11 cellular contexts compared by ENCODE assay signal in genomic region chr4:109649872-109650271, GRCh38. TPM values are rescaled to one million over a fixed set of nuclear protein-coding genes. Genes with fewer than 3 reads are reported as not detected.
A peak's percentile ranks its signal among the peaks of the same experiment; 100 is the strongest.
DNase-seq lines count a peak whose midpoint lies in the region; ATAC-seq, FAIRE-seq and TF ChIP-seq lines count a peak whose summit lies in the region.
"Had no signal": no experiment of that assay in that cellular context is flagged by ENCODE, and none has a peak within 500 bp of the region (broad histone marks: within the 10 kb centered on the region; RNA-seq: fewer than 3 reads in every experiment).

No MANE protein-coding gene starts in this region.

- peak; percentile 93 for ATAC-seq in GM18861 (IDR thresholded peaks at IDR 0.05; ENCODE audit: unreplicated experiment)
- ATAC-seq in GM21390 (IDR thresholded peaks at IDR 0.05; ENCODE audit: unreplicated experiment): peak; percentile 75
- peak; percentile 81 for ATAC-seq in HG03139 (IDR thresholded peaks at IDR 0.05; ENCODE audit: unreplicated experiment)
- ATAC-seq in GM12878: peak; percentile 93

- peak; percentile 56 for DNase-seq in GM12878 (ENCODE audit: low read depth, low spot score)
- no peak for DNase-seq in putamen (ENCODE audit: low spot score)
- DNase-seq in AG08395 (ENCODE audit: low spot score): no peak
- DNase-seq in WERI-Rb-1: no peak
- DNase-seq in DMS 273 treated with DMSO at 0.1 percent for 48 hours (lab: John Stamatoyannopoulos, UW): no peak
- DNase-seq: SIG-M5, small intestine, transverse colon had no signal

- RAD21 ChIA-PET in GM12878 (lab: Charles Lee; ENCODE audit: unreplicated experiment): no interaction called here

- no peaks in the 10 kb centered on the region for H4K20me1 ChIP-seq in GM12878 (ENCODE audit: control insufficient read depth, insufficient read depth)

- H3K36me3 ChIP-seq in GM12878 (ENCODE audit: control insufficient read depth in 2 of 2, insufficient read depth in 2 of 2, low read length in 1 of 2) (no peaks in the 10 kb centered on the region), WERI-Rb-1 (no peaks in the 10 kb centered on the region)
- H3K36me3 ChIP-seq: transverse colon had no signal

- TF ChIP-seq RAD21 in GM12878 (IDR thresholded peaks at IDR 0.05; ENCODE audit: insufficient read depth, low read depth, low read length): no peak

- SMC1A ChIA-PET in GM12878 (lab: Charles Lee; ENCODE audit: uncharacterized antibody, unreplicated experiment): interaction anchor here (0.8 kb wide), 1 partner anchor 88 kb away, joined by 3 read pairs; no protein-coding TSS in a partner anchor

- H3K4me2 ChIP-seq in GM12878 (ENCODE audit: control insufficient read depth, insufficient read depth): peak overlapping the region; percentile 50; the same call in 1 of the 2 replicates

- peaks cover 1% of the 10 kb centered on the region for H3K79me2 ChIP-seq in GM12878 (ENCODE audit: control insufficient read depth, insufficient read depth, low read length)

- no TSS peak for BruUV-seq in GM12878 (replicated peaks; lab: Mats Ljungman, UMichigan)

- peaks cover 28% of the 10 kb centered on the region for H3K4me1 ChIP-seq in GM12878 (ENCODE audit: control insufficient read depth, insufficient read depth, low read length)

- H3K27me3 ChIP-seq in GM12878 (replicated peaks in 1 of 2; ENCODE audit: control insufficient read depth in 2 of 2, insufficient read depth in 2 of 2, low read length in 1 of 2): no peaks in the 10 kb centered on the region
- H3K27me3 ChIP-seq in WERI-Rb-1 (ENCODE audit: insufficient read depth, low read depth, severe bottlenecking): no peaks in the 10 kb centered on the region
- H3K27me3 ChIP-seq: transverse colon had no signal

- peaks cover 6% of the 10 kb centered on the region; the same call in 2 of the 3 replicates for H3K9me3 ChIP-seq in GM12878 (replicated peaks; ENCODE audit: control insufficient read depth, insufficient read depth, low read length)
- H3K9me3 ChIP-seq in WERI-Rb-1 (ENCODE audit: severe bottlenecking): no peaks in the 10 kb centered on the region

- no peak for TF ChIP-seq EP300 in GM12878 (IDR thresholded peaks at IDR 0.05; ENCODE audit: borderline replicate concordance in 1 of 2, control insufficient read depth in 1 of 2, low read depth in 2 of 2, low read length in 2 of 2)

- TF ChIP-seq CTCF in GM12878 (IDR thresholded peaks at IDR 0.05 in 2 of 3, conservative IDR thresholded peaks at IDR 0.05 in 1 of 3; ENCODE audit: control insufficient read depth in 2 of 3, extremely low read depth in 1 of 3, insufficient read depth in 1 of 3, low read depth in 3 of 3, low read length in 3 of 3): no peak
- TF ChIP-seq CTCF in WERI-Rb-1 (IDR thresholded peaks at IDR 0.05; ENCODE audit: low read depth, low read length): no peak

- no peak for TF ChIP-seq POLR2A in GM12878 (IDR thresholded peaks at IDR 0.05; ENCODE audit: low read depth, low read length)

- H3K4me3 ChIP-seq in GM12878 (peak overlapping the region; percentile 13; the same call in 1 of the 2 replicates), WERI-Rb-1 (ENCODE audit: low read depth, low read length) (no peak overlapping the region)
- H3K4me3 ChIP-seq: transverse colon had no signal

- peak overlapping the region; percentile 58 for H3K27ac ChIP-seq in GM12878 (ENCODE audit: control insufficient read depth, insufficient read depth)
- H3K27ac ChIP-seq in WERI-Rb-1: no peak overlapping the region

- CTCF ChIA-PET in GM12878 (lab: Yijun Ruan, JAX): no interaction called here

- intact Hi-C loops in GM12878 (cut with micrococcal nuclease; ENCODE audit: unreplicated experiment): loop anchor here (2.0 to 5.0 kb wide), 3 partner anchors 89 to 228 kb away; partner anchors contain the start of gene MCUB

- WGBS in GM12878 (ENCODE audit: insufficient coverage, insufficient replicate concordance, low lambda C conversion rate, missing lambda C conversion rate): 12% methylated on average over 1 of the region's 1 CpG

- H2AFZ ChIP-seq in GM12878 (ENCODE audit: control insufficient read depth, low read depth, low read length): 0 out of 2 replicates have a peak overlapping the region, but pooled peaks have one; percentile 18

- POLR2A ChIA-PET in GM12878 (lab: Charles Lee): no interaction called here

- FAIRE-seq in GM12878 (lab: Jason Lieb, UNC): peak; percentile 84

- no peak overlapping the region for H3K9ac ChIP-seq in GM12878 (ENCODE audit: control insufficient read depth, insufficient read depth, low read length)

- in situ Hi-C loops in GM12878 (cut with MboI): no loop called here

TF ChIP-seq in GM12878, 131 proteins besides CTCF, POLR2A, EP300 and RAD21 (continues in another document):
- TF ChIP-seq JUNB (IDR thresholded peaks at IDR 0.05): peak; percentile 78
- TF ChIP-seq MLLT1 (IDR thresholded peaks at IDR 0.05): no peak
- TF ChIP-seq ATF7 (IDR thresholded peaks at IDR 0.05; ENCODE audit: low read depth): peak; percentile 81
- 0 out of 2 replicates have a peak, but pooled peaks have one; percentile 58 for TF ChIP-seq MEF2A (IDR thresholded peaks at IDR 0.05; ENCODE audit: insufficient read depth, low read depth, low read length)
- TF ChIP-seq ZNF687 (IDR thresholded peaks at IDR 0.05): no peak
- no peak for TF ChIP-seq CHD2 (IDR thresholded peaks at IDR 0.05; ENCODE audit: borderline replicate concordance, low read depth, low read length)
- no peak for TF ChIP-seq MTA3 (IDR thresholded peaks at IDR 0.05; ENCODE audit: borderline replicate concordance, low read length)
- TF ChIP-seq PAX5 (IDR thresholded peaks at IDR 0.05; ENCODE audit: borderline replicate concordance, low read depth, low read length): no peak
- TF ChIP-seq ESRRA (IDR thresholded peaks at IDR 0.05; ENCODE audit: low read length): no peak
- TF ChIP-seq TARDBP (IDR thresholded peaks at IDR 0.05; ENCODE audit: borderline replicate concordance): no peak
- TF ChIP-seq FOXM1 (IDR thresholded peaks at IDR 0.05; ENCODE audit: low read depth, low read length): 0 out of 2 replicates have a peak, but pooled peaks have one; percentile 34
- no peak for TF ChIP-seq ASH2L (IDR thresholded peaks at IDR 0.05; ENCODE audit: borderline replicate concordance, low read depth)
- TF ChIP-seq JUND (IDR thresholded peaks at IDR 0.05; ENCODE audit: low read depth, low read length): 0 out of 2 replicates have a peak, but pooled peaks have one; percentile 45

RNA-seq across cellular contexts. Expression of gene CASP6, which starts 53.4 kb away (rescaled TPM):
- 6.7 and 7.8 TPM in 2 replicates for total RNA-seq in GM12878 (2013; cell fraction: nucleolus; rRNA removed)
- 24.0 and 33.7 TPM in 2 replicates for total RNA-seq in GM12878 (2014; rRNA removed)
- 23.2 and 26.3 TPM in 2 replicates for total RNA-seq in GM12878 (2014; rRNA removed; fragmentation: Illumina TruSeq; extraction: Trizol)
- 18.1 and 20.0 TPM in 2 replicates for total RNA-seq in GM12878 (2021)
- polyA plus RNA-seq in GM12878 (2011; ENCODE audit: low read depth): 19.4 TPM
- 66.8 and 78.1 TPM in 2 replicates for polyA plus RNA-seq in GM12878 (2011; rRNA removed)
- 42.7 and 53.6 TPM in 2 replicates for polyA plus RNA-seq in GM12878 (2011; cell fraction: cytosol; rRNA removed)
- 11.5 and 13.8 TPM in 2 replicates for polyA plus RNA-seq in GM12878 (2011; cell fraction: nucleus; rRNA removed)
- polyA plus RNA-seq in GM12878 (2012): 11.4 and 13.6 TPM in 2 replicates
- polyA plus RNA-seq in GM12878 (2014; fragmentation: Illumina TruSeq; extraction: Trizol): 34.0 and 44.0 TPM in 2 replicates
- 10 to 100 TPM; 20.0 to 23.2 TPM for polyA plus RNA-seq in GM12878 (2014; fragmentation: Nextera tagmentation; extraction: Ambion mirVana)
- 22.9 and 27.9 TPM in 2 replicates for polyA plus RNA-seq in GM12878 (2014; rRNA removed)
- 10 to 100 TPM; 51.2 to 56.2 TPM for polyA plus RNA-seq in GM12878 (2016; fragmentation: Nextera tagmentation; extraction: Ambion mirVana)
- 47.1 and 85.4 TPM in 2 replicates for polyA minus RNA-seq in GM12878 (2011; rRNA and poly(A)+ RNA removed)
- polyA minus RNA-seq in GM12878 (2011; cell fraction: cytosol; rRNA and poly(A)+ RNA removed): 17.5 TPM in 2 replicates
- 3.9 and 8.0 TPM in 2 replicates for polyA minus RNA-seq in GM12878 (2011; cell fraction: nucleus; rRNA and poly(A)+ RNA removed)
